In genomic region chr5:88883059-88883565, GRCh38 we compare ENCODE assay signal across 8 cellular contexts. TPM values are rescaled to one million over a fixed set of nuclear protein-coding genes. Genes with fewer than 3 reads are reported as not detected.
DNase-seq lines count a peak whose midpoint lies in the region; ATAC-seq, FAIRE-seq and TF ChIP-seq lines count a peak whose summit lies in the region.

Gene MEF2C (minus strand): TSS chr5:88883184. CDS start chr5:88823788, 59,396 bp downstream.

- no peaks in the 10 kb centered on the region for H3K9me1 ChIP-seq in keratinocyte (ENCODE audit: control insufficient read depth, extremely low read depth, insufficient read depth, low read length)

- in situ Hi-C loops in KBM-7 (cut with MboI; ENCODE audit: low pct_unique_long_range_greater_than_20kb, low sequenced_read_pairs): no loop called here

- H3K27me3 ChIP-seq in keratinocyte (ENCODE audit: control insufficient read depth, extremely low read depth, insufficient read depth, low read length) (peaks cover 26% of the 10 kb centered on the region), skeletal muscle tissue (ENCODE audit: control insufficient read depth in 3 of 3, insufficient read depth in 3 of 3, low read length in 3 of 3) (no peaks in the 10 kb centered on the region)

- H3K9ac ChIP-seq in keratinocyte (ENCODE audit: control insufficient read depth, extremely low read depth, insufficient read depth, low read length): no peak within 1 kb of the TSS
- peak within 1 kb of the TSS; percentile 79 to 85 (median 81) for H3K9ac ChIP-seq in skeletal muscle tissue (ENCODE audit: low read depth in 1 of 3, low read length in 3 of 3)

- H3K4me1 ChIP-seq in keratinocyte (ENCODE audit: control insufficient read depth, extremely low read depth, insufficient read depth, low read length) (peaks cover 12% of the 10 kb centered on the region), skeletal muscle tissue (ENCODE audit: control insufficient read depth in 3 of 3, insufficient read depth in 3 of 3, low read length in 3 of 3) (peaks cover 17 to 42% (median 36%) of the 10 kb centered on the region in 3 donors)

- DNase-seq in CMK (ENCODE audit: low read depth) (peak; percentile 55), KBM-7 (peak; percentile 97), SHP77 treated with DMSO at 0.1 percent for 48 hours (lab: John Stamatoyannopoulos, UW) (peak; percentile 71), choroid plexus epithelial cell (ENCODE audit: low read depth) (peak; percentile 87), keratinocyte (ENCODE audit: low read depth, low spot score) (no peak), T-helper 9 cell (no peak)

- no peaks in the 10 kb centered on the region for H3K79me2 ChIP-seq in keratinocyte (ENCODE audit: control insufficient read depth, insufficient read depth, low read length)

- peak within 1 kb of the TSS; percentile 97 for H3K4me2 ChIP-seq in keratinocyte (ENCODE audit: control insufficient read depth, extremely low read depth, insufficient read depth, low read depth, low read length)

- dilution Hi-C loops in keratinocyte (cut with MboI; ENCODE audit: extremely low pct_ligation_motif_present, low sequenced_read_pairs): no loop called here

- H2AFZ ChIP-seq in keratinocyte (ENCODE audit: control insufficient read depth, low read length): peak within 1 kb of the TSS; percentile 84

- H3K9me3 ChIP-seq in keratinocyte (ENCODE audit: control insufficient read depth, low read depth, low read length) (no peaks in the 10 kb centered on the region), skeletal muscle tissue (ENCODE audit: control insufficient read depth in 3 of 3, low read length in 3 of 3) (no peaks in the 10 kb centered on the region)

- H3K27ac ChIP-seq in keratinocyte (ENCODE audit: control insufficient read depth, insufficient read depth, low read length) (no peak within 1 kb of the TSS), skeletal muscle tissue (ENCODE audit: low read depth, low read length) (peak within 1 kb of the TSS; percentile 81)

- TF ChIP-seq CTCF in choroid plexus epithelial cell (conservative IDR thresholded peaks at IDR 0.05; ENCODE audit: low read depth, low read length) (no peak), keratinocyte (optimal IDR thresholded peaks at IDR 0.05 in 1 of 3, IDR thresholded peaks at IDR 0.05 in 1 of 3, conservative IDR thresholded peaks at IDR 0.05 in 1 of 3; ENCODE audit: extremely low read depth in 1 of 3, insufficient read depth in 2 of 3, low read length in 3 of 3) (no peak)

- no peak for FAIRE-seq in keratinocyte (lab: Jason Lieb, UNC)

- peak; percentile 34 for ATAC-seq in GM19438 (IDR thresholded peaks at IDR 0.05; ENCODE audit: low read depth, unreplicated experiment)

- no peaks in the 10 kb centered on the region for H4K20me1 ChIP-seq in keratinocyte (ENCODE audit: control insufficient read depth, extremely low read depth, insufficient read depth, low read length)

- H3K36me3 ChIP-seq in keratinocyte (ENCODE audit: control insufficient read depth in 2 of 2, extremely low read depth in 1 of 2, insufficient read depth in 2 of 2, low read length in 2 of 2) (no peaks in the 10 kb centered on the region), skeletal muscle tissue (ENCODE audit: control insufficient read depth in 3 of 3, insufficient read depth in 3 of 3, low read length in 3 of 3) (peaks cover 0 to 8% (median 5%) of the 10 kb centered on the region in 3 donors)

- H3K4me3 ChIP-seq in choroid plexus epithelial cell (ENCODE audit: low read depth, low read length) (peak within 1 kb of the TSS; percentile 73), keratinocyte (ENCODE audit: control insufficient read depth in 2 of 3, extremely low read depth in 1 of 3, insufficient read depth in 2 of 3, low read depth in 1 of 3, low read length in 3 of 3) (peak within 1 kb of the TSS; percentile 28 to 67 (median 65)), skeletal muscle tissue (ENCODE audit: low read length in 3 of 3) (peak within 1 kb of the TSS; percentile 74 to 93 (median 77))

RNA-seq across cellular contexts. Expression of gene MEF2C, which starts in this region (rescaled TPM):
- polyA plus RNA-seq in keratinocyte: 0.07 to 0.13 TPM (median 0.10 TPM) in 3 replicates
- polyA plus RNA-seq in keratinocyte (2011; ENCODE audit: low read depth): not detected
- polyA plus RNA-seq in keratinocyte (2011; cell fraction: cytosol; rRNA removed): 0.16 and 0.21 TPM in 2 replicates
- polyA plus RNA-seq in keratinocyte (2011; cell fraction: nucleus; rRNA removed): 0.10 and 0.19 TPM in 2 replicates
- 0.06 and 0.52 TPM in 2 replicates for polyA plus RNA-seq in keratinocyte (2012; ENCODE audit: low replicate concordance)
- 0.70 to 3.1 TPM (median 2.1 TPM) in 3 replicates for polyA minus RNA-seq in keratinocyte
- polyA minus RNA-seq in keratinocyte (2011; cell fraction: cytosol; rRNA and poly(A)+ RNA removed): not detected
- 0.42 and 0.47 TPM in 2 replicates for polyA minus RNA-seq in keratinocyte (2011; cell fraction: nucleus; rRNA and poly(A)+ RNA removed)
- 464 TPM for total RNA-seq in skeletal muscle tissue

Comparison
In these comparisons a context has a peak if more than half of its experiments do, and no peak if none do; other contexts are left out.
1. DNase-seq: peak in CMK (single experiment), KBM-7 (single experiment), SHP77 treated with DMSO at 0.1 percent for 48 hours (single experiment) and choroid plexus epithelial cell (single experiment); none in keratinocyte (single experiment) and T-helper 9 cell (single experiment).
2. Peak in every context shown above with its lines, with median percentiles within 50 percentile points of each other: H3K4me3 ChIP-seq.